Comparison of ENCODE assay signal across 21 cellular contexts in genomic region chr17:79506150-79506870, GRCh38.
"Had no signal": no experiment of that assay in that cellular context is flagged by ENCODE, and none has a peak within 500 bp of the region (broad histone marks: within the 10 kb centered on the region; RNA-seq: fewer than 3 reads in every experiment).

No MANE protein-coding gene starts in this region.

- DNase-seq: Kasumi-1, MM.1S, NCI-H1092 treated with DMSO at 0.1 percent for 48 hours, NCI-H1436, NCI-H187, NCI-H2029, NCI-H2081 treated with DMSO at 0.1 percent for 48 hours, NCI-H2171, NCI-H226, NCI-H446, NCI-H510A, NCI-H524 treated with DMSO at 0.1 percent for 48 hours, NCI-H69, NCI-H774, Right ventricle myocardium superior, RPMI8226, SK-N-SH had no signal

- H3K9me3 ChIP-seq: SK-N-SH had no signal

- H3K4me3 Mint-ChIP-seq: IgD-negative memory B cell had no signal

- H3K4me3 ChIP-seq: K562 had no signal

- ATAC-seq: K562 had no signal

- H3K4me1 Mint-ChIP-seq: IgD-negative memory B cell had no signal

- H3K27ac Mint-ChIP-seq: IgD-negative memory B cell had no signal

- H3K27ac ChIP-seq: HL-60, KMS-11 had no signal
